In genomic region chr6:52718535-52718934, GRCh38 we compare ENCODE assay signal across 26 cellular contexts. TPM values are rescaled to one million over a fixed set of nuclear protein-coding genes. Genes with fewer than 3 reads are reported as not detected.
DNase-seq lines count a peak whose midpoint lies in the region; ATAC-seq, FAIRE-seq and TF ChIP-seq lines count a peak whose summit lies in the region.
"Had no signal": no experiment of that assay in that cellular context is flagged by ENCODE, and none has a peak within 500 bp of the region (broad histone marks: within the 10 kb centered on the region; RNA-seq: fewer than 3 reads in every experiment).

No MANE protein-coding gene starts in this region.

- peak; percentile 11 for DNase-seq in EL
- peak; percentile 54 for DNase-seq in NCI-H1436 (lab: John Stamatoyannopoulos, UW)
- DNase-seq in astrocyte (ENCODE audit: low read depth) = peak; percentile 14
- peak; percentile 41 for DNase-seq in fibroblast of the aortic adventitia (ENCODE audit: low read depth)
- no peak for DNase-seq in NCI-H2171 (lab: John Stamatoyannopoulos, UW)
- DNase-seq in DMS79 (lab: John Stamatoyannopoulos, UW) = no peak
- DNase-seq in LoVo (ENCODE audit: low spot score) = no peak
- DNase-seq: activated CD4-positive, CD25-positive, alpha-beta regulatory T cell treated with anti-CD3 and anti-CD28 coated beads, Interleukin-2, amount 50 U/mL, for 72 hours; activated CD8-positive, alpha-beta T cell treated with anti-CD3 and anti-CD28 coated beads for 36 hours; KG1; natural killer cell; stimulated activated CD4-positive, alpha-beta T cell treated with anti-CD3 and anti-CD28 coated beads, Interleukin-4, amount 100 ng/mL, for 1 hour; stimulated activated naive CD4-positive, alpha-beta T cell; T-helper 1 cell; uterus had no signal

- no peaks in the 10 kb centered on the region for H3K9me3 ChIP-seq in astrocyte (ENCODE audit: insufficient read depth, low read depth, low read length)
- H3K9me3 ChIP-seq: ascending aorta, thoracic aorta, uterus had no signal

- no peaks in the 10 kb centered on the region for H3K36me3 ChIP-seq in astrocyte (ENCODE audit: insufficient read depth, low read length)
- H3K36me3 ChIP-seq: ascending aorta, thoracic aorta, uterus had no signal

- H2AFZ ChIP-seq in astrocyte (ENCODE audit: low read depth, low read length) = no peak overlapping the region

- H3K79me2 ChIP-seq in astrocyte (ENCODE audit: insufficient read depth, low read length) = no peaks in the 10 kb centered on the region

- H3K9me3 Mint-ChIP-seq in astrocyte (ENCODE audit: unreplicated experiment) = peaks cover 5% of the 10 kb centered on the region
- H3K9me3 Mint-ChIP-seq: activated CD8-positive, alpha-beta T cell treated with anti-CD3 and anti-CD28 coated beads for 36 hours; natural killer cell had no signal

- no peak overlapping the region for H3K27ac Mint-ChIP-seq in astrocyte (ENCODE audit: unreplicated experiment)
- H3K27ac Mint-ChIP-seq: activated CD8-positive, alpha-beta T cell treated with anti-CD3 and anti-CD28 coated beads for 36 hours; activated naive CD8-positive, alpha-beta T cell; CD14-positive monocyte; natural killer cell had no signal

- H3K27me3 Mint-ChIP-seq in astrocyte (ENCODE audit: low read depth, unreplicated experiment) = no peaks in the 10 kb centered on the region
- H3K27me3 Mint-ChIP-seq: activated naive CD8-positive, alpha-beta T cell had no signal

- no peak overlapping the region for H3K4me2 ChIP-seq in astrocyte (ENCODE audit: low read length)

- no peak overlapping the region for H3K27ac ChIP-seq in astrocyte (ENCODE audit: low read depth, low read length)
- H3K27ac ChIP-seq: ascending aorta, epithelial cell of prostate, thoracic aorta, uterus had no signal

- no peaks in the 10 kb centered on the region for H3K4me1 Mint-ChIP-seq in astrocyte (ENCODE audit: low read depth, unreplicated experiment)
- H3K4me1 Mint-ChIP-seq: CD14-positive monocyte, natural killer cell had no signal

- no peak overlapping the region for H3K9ac ChIP-seq in astrocyte (ENCODE audit: low read length)

- H3K4me3 ChIP-seq in astrocyte (ENCODE audit: insufficient read depth, low read depth, low read length) (no peak overlapping the region), fibroblast of the aortic adventitia (ENCODE audit: low read depth, low read length) (no peak overlapping the region)
- H3K4me3 ChIP-seq: ascending aorta, thoracic aorta, uterus had no signal

- H3K4me3 Mint-ChIP-seq in astrocyte (ENCODE audit: unreplicated experiment) = no peak overlapping the region
- H3K4me3 Mint-ChIP-seq: activated CD8-positive, alpha-beta T cell treated with anti-CD3 and anti-CD28 coated beads for 36 hours; activated naive CD8-positive, alpha-beta T cell; CD14-positive monocyte; natural killer cell had no signal

- no peaks in the 10 kb centered on the region for H3K36me3 Mint-ChIP-seq in astrocyte (ENCODE audit: low read depth, unreplicated experiment)
- H3K36me3 Mint-ChIP-seq: activated naive CD8-positive, alpha-beta T cell; CD14-positive monocyte; natural killer cell had no signal

- H3K27me3 ChIP-seq in astrocyte (ENCODE audit: insufficient read depth, low read length) = no peaks in the 10 kb centered on the region
- H3K27me3 ChIP-seq: ascending aorta, uterus had no signal

- no peak for FAIRE-seq in astrocyte (lab: Jason Lieb, UNC)
- FAIRE-seq: D721Med, keratinocyte had no signal

- H4K20me1 ChIP-seq in astrocyte (ENCODE audit: insufficient read depth, low read length) = no peaks in the 10 kb centered on the region

- no peak for TF ChIP-seq CTCF in astrocyte (IDR thresholded peaks at IDR 0.05; ENCODE audit: insufficient read depth, low read depth, low read length)
- TF ChIP-seq CTCF in fibroblast of the aortic adventitia (IDR thresholded peaks at IDR 0.05; ENCODE audit: insufficient read depth, low read length) = no peak

- no peak for ATAC-seq in GM18861 (IDR thresholded peaks at IDR 0.05; ENCODE audit: unreplicated experiment)
- ATAC-seq: activated CD8-positive, alpha-beta T cell treated with anti-CD3 and anti-CD28 coated beads for 36 hours; natural killer cell had no signal

- H3K4me1 ChIP-seq in astrocyte (ENCODE audit: insufficient read depth, low read length) = no peaks in the 10 kb centered on the region
- H3K4me1 ChIP-seq: ascending aorta, uterus had no signal

RNA-seq across cellular contexts. Expression of gene GSTA2, which starts 44.7 kb away (rescaled TPM):
- total RNA-seq in astrocyte (not detected in 2 replicates), fibroblast of the aortic adventitia (ENCODE audit: low replicate concordance) (not detected in 2 replicates)
- total RNA-seq: activated CD8-positive, alpha-beta T cell treated with anti-CD3 and anti-CD28 coated beads for 36 hours; ascending aorta; HT-29; natural killer cell; NCI-H460; osteocyte; thoracic aorta; uterus had no signal

RNA-seq across cellular contexts. Expression of gene TMEM14A, which starts 47.6 kb away (rescaled TPM):
- total RNA-seq in astrocyte (26.1 and 29.7 TPM in 2 replicates), fibroblast of the aortic adventitia (ENCODE audit: low replicate concordance) (16.3 and 60.1 TPM in 2 replicates)

Comparison
In these comparisons a context has a peak if more than half of its experiments do, and no peak if none do; other contexts are left out.
1. DNase-seq: peak in EL (single experiment), NCI-H1436 (single experiment), astrocyte (single experiment) and fibroblast of the aortic adventitia (single experiment); none in NCI-H2171 (single experiment), DMS79 (single experiment) and LoVo (single experiment).